ENCODE assay signal across 12 cellular contexts in the genomic region with DNA sequence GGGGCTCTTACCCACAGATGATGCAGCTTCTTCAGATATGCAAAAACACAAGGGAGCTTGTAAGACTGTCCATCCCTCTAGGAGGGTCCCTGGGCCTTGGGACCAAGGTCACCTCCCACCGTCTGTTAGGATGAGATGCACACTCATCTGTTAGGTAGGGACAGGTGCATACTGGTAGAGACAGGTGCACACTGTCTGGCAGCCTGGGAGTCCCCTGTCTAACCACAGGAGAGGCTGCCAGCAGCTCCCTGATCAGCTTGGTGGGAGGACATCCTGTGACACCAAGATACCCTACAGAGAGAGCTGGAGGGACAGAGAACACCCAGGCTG. TPM values are rescaled to one million over a fixed set of nuclear protein-coding genes. Genes with fewer than 3 reads are reported as not detected.
A peak's percentile ranks its signal among the peaks of the same experiment; 100 is the strongest.
DNase-seq lines count a peak whose midpoint lies in the region; ATAC-seq and TF ChIP-seq lines count a peak whose summit lies in the region.
"Had no signal": no experiment of that assay in that cellular context is flagged by ENCODE, and none has a peak within 500 bp of the region (broad histone marks: within the 10 kb centered on the region; RNA-seq: fewer than 3 reads in every experiment).

No MANE protein-coding gene starts in this region.

- TF ChIP-seq CTCF in smooth muscle cell (IDR thresholded peaks at IDR 0.05; ENCODE audit: borderline replicate concordance, insufficient read depth, poor library complexity, severe bottlenecking) = no peak

- intact Hi-C loops in CD4-positive, alpha-beta memory T cell (cut with micrococcal nuclease) = loop anchor here (2.0 to 10.0 kb wide), 4 partner anchors 164 to 452 kb away; a partner anchor contains a TSS

- CTCF ChIA-PET in CD4-positive, alpha-beta memory T cell (lab: Charles Lee; ENCODE audit: partially characterized antibody) = interaction anchor here (0.5 to 5.9 kb wide), 75 partner anchors 10 to 1126 kb away, joined by 3 to 129 read pairs (median 3); a partner anchor contains a TSS

- H3K36me3 Mint-ChIP-seq in CD4-positive, alpha-beta memory T cell = peaks cover 0 to 6% of the 10 kb centered on the region in 2 donors

- peak overlapping the region in 1 of 8 donors; percentile 60 for H3K4me3 Mint-ChIP-seq in CD4-positive, alpha-beta memory T cell
- H3K4me3 Mint-ChIP-seq: activated CD4-positive, alpha-beta memory T cell treated with anti-CD3 and anti-CD28 coated beads, Interleukin-2, amount 10 ng/mL, durations not matched to agents 7 days and 5 days had no signal

- no peaks in the 10 kb centered on the region for H3K9me3 Mint-ChIP-seq in CD4-positive, alpha-beta memory T cell
- H3K9me3 Mint-ChIP-seq: activated CD4-positive, alpha-beta memory T cell treated with anti-CD3 and anti-CD28 coated beads, Interleukin-2, amount 10 ng/mL, durations not matched to agents 7 days and 5 days had no signal

- ATAC-seq in GM19043 (IDR thresholded peaks at IDR 0.05; ENCODE audit: low read depth, unreplicated experiment) (peak; percentile 9), HG02970 (IDR thresholded peaks at IDR 0.05; ENCODE audit: low FRiP score, unreplicated experiment) (peak; percentile 9)

- no peaks in the 10 kb centered on the region for H3K27me3 ChIP-seq in CD4-positive, alpha-beta memory T cell (ENCODE audit: insufficient read depth, low read length)
- H3K27me3 ChIP-seq in smooth muscle cell (ENCODE audit: low read depth) (peaks cover 5% of the 10 kb centered on the region), SJCRH30 (no peaks in the 10 kb centered on the region)

- peaks cover 23 to 35% (median 31%) of the 10 kb centered on the region in 4 donors for H3K4me1 Mint-ChIP-seq in CD4-positive, alpha-beta memory T cell

- H3K36me3 ChIP-seq in CD4-positive, alpha-beta memory T cell (ENCODE audit: insufficient read depth, low read length) = no peaks in the 10 kb centered on the region
- H3K36me3 ChIP-seq in smooth muscle cell (ENCODE audit: low read depth) = no peaks in the 10 kb centered on the region
- no peaks in the 10 kb centered on the region for H3K36me3 ChIP-seq in SJCRH30

- peaks cover 4 to 11% of the 10 kb centered on the region in 2 donors for H3K27me3 Mint-ChIP-seq in CD4-positive, alpha-beta memory T cell

- peak in 1 of 5 donors; percentile 76 for DNase-seq in CD4-positive, alpha-beta memory T cell
- DNase-seq in smooth muscle cell (lab: John Stamatoyannopoulos, UW; ENCODE audit: unreplicated experiment) (no peak), SJCRH30 (no peak), T-helper 1 cell (no peak), A172 (ENCODE audit: low spot score) (no peak)

- H3K9ac ChIP-seq in smooth muscle cell (ENCODE audit: low read depth) = no peak overlapping the region

- H3K4me2 ChIP-seq in smooth muscle cell = no peak overlapping the region

- peak overlapping the region in 6 of 7 donors; percentile 23 to 90 (median 62) for H3K27ac Mint-ChIP-seq in CD4-positive, alpha-beta memory T cell
- H3K27ac Mint-ChIP-seq: activated CD4-positive, alpha-beta memory T cell treated with anti-CD3 and anti-CD28 coated beads, Interleukin-2, amount 10 ng/mL, durations not matched to agents 7 days and 5 days had no signal

- H3F3A ChIP-seq in smooth muscle cell (ENCODE audit: low read depth) = no peaks in the 10 kb centered on the region

- H3K9me3 ChIP-seq in CD4-positive, alpha-beta memory T cell (ENCODE audit: control insufficient read depth in 1 of 2, low read length in 2 of 2) = no peaks in the 10 kb centered on the region
- H3K9me3 ChIP-seq in smooth muscle cell (replicated peaks; ENCODE audit: low read depth) = no peaks in the 10 kb centered on the region
- no peaks in the 10 kb centered on the region for H3K9me3 ChIP-seq in SJCRH30 (replicated peaks)
- H3K9me3 ChIP-seq: tibial nerve had no signal

- H4K20me1 ChIP-seq in smooth muscle cell (ENCODE audit: low read depth) = no peaks in the 10 kb centered on the region

- H3K27ac ChIP-seq in CD4-positive, alpha-beta memory T cell (ENCODE audit: low read depth, low read length) = no peak overlapping the region
- peak overlapping the region; percentile 22 for H3K27ac ChIP-seq in angular gyrus (ENCODE audit: low read depth, low read length)
- no peak overlapping the region for H3K27ac ChIP-seq in smooth muscle cell (ENCODE audit: low read depth)
- H3K27ac ChIP-seq in SJCRH30 = no peak overlapping the region
- H3K27ac ChIP-seq: tibial nerve had no signal

- 18% methylated on average over 1 of the region's 1 CpG for whole genome bisulfite sequencing in smooth muscle cell (ENCODE audit: low lambda C conversion rate)

- H3K4me3 ChIP-seq in CD4-positive, alpha-beta memory T cell (ENCODE audit: low read length in 2 of 2) = no peak overlapping the region
- H3K4me3 ChIP-seq in smooth muscle cell (no peak overlapping the region), SJCRH30 (no peak overlapping the region)
- H3K4me3 ChIP-seq: tibial nerve had no signal

- H2AFZ ChIP-seq in smooth muscle cell (ENCODE audit: low read depth) = no peak overlapping the region

- H3K79me2 ChIP-seq in smooth muscle cell (ENCODE audit: low read depth) = no peaks in the 10 kb centered on the region

- POLR2A ChIA-PET in CD4-positive, alpha-beta memory T cell (lab: Charles Lee; ENCODE audit: partially characterized antibody) = interaction anchor here (0.9 to 5.8 kb wide), 4 partner anchors 12 to 272 kb away, joined by 5 to 55 read pairs (median 6); a partner anchor contains a TSS

- peaks cover 33% of the 10 kb centered on the region for H3K4me1 ChIP-seq in CD4-positive, alpha-beta memory T cell (ENCODE audit: insufficient read depth, low read length)
- H3K4me1 ChIP-seq in smooth muscle cell (ENCODE audit: low read depth) (no peaks in the 10 kb centered on the region), SJCRH30 (no peaks in the 10 kb centered on the region)

RNA-seq across cellular contexts. Expression of a gene that starts 13.2 kb away (rescaled TPM):
- 10 to 100 TPM; 27.4 to 30.7 TPM for total RNA-seq in CD4-positive, alpha-beta memory T cell
- polyA plus RNA-seq in CD4-positive, alpha-beta memory T cell = 10 to 100 TPM; 16.0 to 26.7 TPM
- total RNA-seq in smooth muscle cell = 31.0 and 35.9 TPM in 2 replicates
- polyA plus RNA-seq in smooth muscle cell = 29.7 and 34.4 TPM in 2 replicates
- 25.3 and 26.5 TPM in 2 replicates for total RNA-seq in SJCRH30 (2014; rRNA removed; shearing (Covaris generic))
- 54.9 and 67.7 TPM in 2 replicates for total RNA-seq in A172 (2014; rRNA removed; shearing (Covaris generic))

RNA-seq across cellular contexts. Expression of a gene that starts 30.0 kb away (rescaled TPM):
- total RNA-seq in CD4-positive, alpha-beta memory T cell = not detected
- not detected for polyA plus RNA-seq in CD4-positive, alpha-beta memory T cell
- total RNA-seq in smooth muscle cell = not detected in 2 replicates
- not detected in 2 replicates for polyA plus RNA-seq in smooth muscle cell
- not detected in 2 replicates for total RNA-seq in SJCRH30 (2014; rRNA removed; shearing (Covaris generic))
- not detected in 2 replicates for total RNA-seq in A172 (2014; rRNA removed; shearing (Covaris generic))
- total RNA-seq: activated CD4-positive, alpha-beta memory T cell treated with anti-CD3 and anti-CD28 coated beads, Interleukin-2, amount 10 ng/mL, durations not matched to agents 7 days and 5 days; epithelial cell of proximal tubule; RPMI7951; tibial nerve had no signal

RNA-seq across cellular contexts. Expression of a gene that starts 30.2 kb away (rescaled TPM):
- not detected for total RNA-seq in CD4-positive, alpha-beta memory T cell
- not detected for polyA plus RNA-seq in CD4-positive, alpha-beta memory T cell
- 0.45 TPM in 1 of 2 replicates, not detected in the other for total RNA-seq in smooth muscle cell
- 0.55 and 0.71 TPM in 2 replicates for polyA plus RNA-seq in smooth muscle cell
- total RNA-seq in SJCRH30 (2014; rRNA removed; shearing (Covaris generic)) = not detected in 2 replicates
- 0.10 TPM in 1 of 2 replicates, not detected in the other for total RNA-seq in A172 (2014; rRNA removed; shearing (Covaris generic))
- total RNA-seq: activated CD4-positive, alpha-beta memory T cell treated with anti-CD3 and anti-CD28 coated beads, Interleukin-2, amount 10 ng/mL, durations not matched to agents 7 days and 5 days; RPMI7951; tibial nerve had no signal

RNA-seq across cellular contexts. Expression of a gene that starts 50.5 kb away (rescaled TPM):
- total RNA-seq in CD4-positive, alpha-beta memory T cell = under 1 TPM; 0.41 to 0.44 TPM
- polyA plus RNA-seq in CD4-positive, alpha-beta memory T cell = under 1 TPM in 1 of 2 donors, not detected in 1; 0.37 TPM
- 0.63 and 3.6 TPM in 2 replicates for total RNA-seq in smooth muscle cell
- 2.1 and 5.0 TPM in 2 replicates for polyA plus RNA-seq in smooth muscle cell
- total RNA-seq in SJCRH30 (2014; rRNA removed; shearing (Covaris generic)) = 6.5 and 6.9 TPM in 2 replicates
- total RNA-seq in A172 (2014; rRNA removed; shearing (Covaris generic)) = 20.3 and 24.6 TPM in 2 replicates
